Comparison of ENCODE assay signal across 8 cellular contexts in genomic region chr7:131007439-131008330, GRCh38.
DNase-seq lines count a peak whose midpoint lies in the region; ATAC-seq and TF ChIP-seq lines count a peak whose summit lies in the region.

No MANE protein-coding gene starts in this region.

- TF ChIP-seq CTCF in OCI-LY1 (IDR thresholded peaks at IDR 0.05; ENCODE audit: low read length), result peak; percentile 91
- TF ChIP-seq CTCF in fibroblast of villous mesenchyme (IDR thresholded peaks at IDR 0.05; ENCODE audit: insufficient read depth, low read depth, low read length), result peak; percentile 62
- peak; percentile 48 for TF ChIP-seq CTCF in neutrophil (IDR thresholded peaks at IDR 0.05)

- DNase-seq in SIG-M5 treated with dmso at 0.1 percent for 504 hours (lab: John Stamatoyannopoulos, UW; ENCODE audit: unreplicated experiment) (peak; percentile 92), SIG-M5 (lab: John Stamatoyannopoulos, UW) (no peak), fibroblast of villous mesenchyme (ENCODE audit: low read depth) (peak; percentile 83)
- peak; percentile 48 for DNase-seq in activated T-helper 9 cell treated with anti-CD3 and anti-CD28 coated beads, Interleukin-2, amount 50 U/mL, for 16 hours (ENCODE audit: low read depth)

- H3K4me3 ChIP-seq in OCI-LY1 (ENCODE audit: low read depth, low read length, poor library complexity, severe bottlenecking) (peak overlapping the region; percentile 19), fibroblast of villous mesenchyme (ENCODE audit: low read depth, low read length) (no peak overlapping the region), neutrophil (ENCODE audit: low read depth in 1 of 2, low read length in 1 of 2) (peak overlapping the region in 1 of 2 experiments; percentile 11)

- H3K9me2 ChIP-seq in OCI-LY1 (ENCODE audit: low read depth, low read length), result no peaks in the 10 kb centered on the region

- H2AFZ ChIP-seq in OCI-LY1 (ENCODE audit: low read length), result no peak overlapping the region

- no peaks in the 10 kb centered on the region; the same call in 1 of the 2 replicates for H3F3A ChIP-seq in OCI-LY1 (ENCODE audit: insufficient read depth, low read length)

- no peaks in the 10 kb centered on the region for H3K27me3 ChIP-seq in OCI-LY1 (ENCODE audit: insufficient read depth, low read length)
- no peaks in the 10 kb centered on the region for H3K27me3 ChIP-seq in neutrophil

- ATAC-seq in HG03045 (IDR thresholded peaks at IDR 0.05; ENCODE audit: unreplicated experiment), result peak; percentile 45
- ATAC-seq in GM18873 (IDR thresholded peaks at IDR 0.05; ENCODE audit: low FRiP score, unreplicated experiment), result no peak

- H3K4me1 ChIP-seq in OCI-LY1 (ENCODE audit: insufficient read depth, low read length, severe bottlenecking) (peaks cover 57% of the 10 kb centered on the region), neutrophil (ENCODE audit: control insufficient read depth in 1 of 2, insufficient read depth in 1 of 2, low read depth in 1 of 2, low read length in 1 of 2) (peaks cover 43 to 52% of the 10 kb centered on the region in 2 experiments)

- H3K79me2 ChIP-seq in OCI-LY1 (ENCODE audit: insufficient read depth, low read length), result peaks cover 85% of the 10 kb centered on the region

- H4K20me1 ChIP-seq in OCI-LY1 (ENCODE audit: insufficient read depth, low read length), result no peaks in the 10 kb centered on the region

- H3K27ac ChIP-seq in OCI-LY1 (ENCODE audit: low read depth, low read length, poor library complexity, severe bottlenecking) (peak overlapping the region; percentile 41), neutrophil (peak overlapping the region; percentile 72)

- peak overlapping the region; percentile 54 for H3K4me2 ChIP-seq in OCI-LY1 (ENCODE audit: low read length)

- H3K36me3 ChIP-seq in OCI-LY1 (ENCODE audit: insufficient read depth, low read length) (peaks cover 29% of the 10 kb centered on the region), neutrophil (peaks cover 3% of the 10 kb centered on the region)

- peak overlapping the region; percentile 14; the same call in 1 of the 2 replicates for H3K9ac ChIP-seq in OCI-LY1 (ENCODE audit: low read length)

- H3K9me3 ChIP-seq in OCI-LY1 (ENCODE audit: low read length) (peaks cover 2% of the 10 kb centered on the region; the same call in 1 of the 2 replicates), neutrophil (no peaks in the 10 kb centered on the region)
